ENCODE assay signal across 1 cellular context in the genomic region with DNA sequence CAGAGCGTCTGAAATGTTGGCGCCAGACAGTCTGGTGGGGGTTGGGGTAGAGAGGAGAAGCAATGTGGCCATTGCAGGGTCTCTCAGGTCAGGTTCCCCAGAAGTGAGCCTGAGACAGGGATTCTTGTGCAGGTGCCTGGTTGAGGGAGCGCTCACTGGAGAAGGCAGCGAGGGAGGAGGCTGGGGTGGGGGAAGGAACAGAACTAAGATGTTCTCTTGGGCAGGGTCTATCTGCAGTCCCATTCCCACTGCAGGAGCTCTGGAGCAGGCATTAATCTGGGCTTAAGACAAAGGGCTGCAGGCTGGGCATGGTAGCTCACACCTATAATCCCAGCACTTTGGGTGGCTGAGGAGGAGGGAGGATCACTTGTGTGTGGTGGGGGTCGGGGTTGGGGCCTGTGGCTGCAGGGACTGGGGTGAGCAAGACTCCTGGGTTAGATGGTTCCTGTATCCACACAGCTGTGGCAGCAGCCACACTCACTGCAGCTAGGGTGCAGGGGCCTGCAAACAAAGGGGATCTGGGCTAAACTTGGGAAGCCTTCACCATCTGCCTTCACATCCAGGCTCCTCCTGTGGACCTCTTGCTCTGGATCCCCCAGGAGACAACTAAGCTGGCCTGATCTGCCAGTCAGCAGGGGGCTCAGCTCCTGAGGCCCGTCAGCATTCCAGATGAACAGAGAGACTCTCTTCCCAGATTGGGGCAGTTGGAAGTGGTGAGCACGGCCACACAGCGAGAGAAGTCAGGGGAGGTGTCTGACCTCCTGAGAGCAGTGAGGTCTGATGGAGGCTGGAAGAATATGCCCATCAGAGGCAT.
TF ChIP-seq lines count a peak whose summit lies in the region.

No MANE protein-coding gene starts in this region.

TF ChIP-seq in A549, 52 proteins besides CTCF, POLR2A, EP300 and RAD21 (continued from another document):
- TF ChIP-seq, protein P1, sequence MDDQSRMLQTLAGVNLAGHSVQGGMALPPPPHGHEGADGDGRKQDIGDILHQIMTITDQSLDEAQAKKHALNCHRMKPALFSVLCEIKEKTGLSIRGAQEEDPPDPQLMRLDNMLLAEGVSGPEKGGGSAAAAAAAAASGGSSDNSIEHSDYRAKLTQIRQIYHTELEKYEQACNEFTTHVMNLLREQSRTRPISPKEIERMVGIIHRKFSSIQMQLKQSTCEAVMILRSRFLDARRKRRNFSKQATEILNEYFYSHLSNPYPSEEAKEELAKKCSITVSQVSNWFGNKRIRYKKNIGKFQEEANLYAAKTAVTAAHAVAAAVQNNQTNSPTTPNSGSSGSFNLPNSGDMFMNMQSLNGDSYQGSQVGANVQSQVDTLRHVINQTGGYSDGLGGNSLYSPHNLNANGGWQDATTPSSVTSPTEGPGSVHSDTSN (IDR thresholded peaks at IDR 0.05) = no peak
- TF ChIP-seq SREBF2 (IDR thresholded peaks at IDR 0.05) (no peak), NFE2L2 (conservative IDR thresholded peaks at IDR 0.05; ENCODE audit: low read length) (no peak), BHLHE40 (IDR thresholded peaks at IDR 0.05; ENCODE audit: low read depth, low read length) (no peak), CBX2 (IDR thresholded peaks at IDR 0.05; ENCODE audit: borderline replicate concordance, low read depth) (no peak), MYC (IDR thresholded peaks at IDR 0.05; ENCODE audit: borderline replicate concordance, low read length) (no peak), CBX8 (IDR thresholded peaks at IDR 0.05) (no peak), NPAS2 (CRISPR knock-in tag; IDR thresholded peaks at IDR 0.05; ENCODE audit: borderline replicate concordance) (no peak), HDAC2 (IDR thresholded peaks at IDR 0.05) (no peak), GATA3 (IDR thresholded peaks at IDR 0.05; ENCODE audit: borderline replicate concordance) (no peak)
- TF ChIP-seq, protein P2, sequence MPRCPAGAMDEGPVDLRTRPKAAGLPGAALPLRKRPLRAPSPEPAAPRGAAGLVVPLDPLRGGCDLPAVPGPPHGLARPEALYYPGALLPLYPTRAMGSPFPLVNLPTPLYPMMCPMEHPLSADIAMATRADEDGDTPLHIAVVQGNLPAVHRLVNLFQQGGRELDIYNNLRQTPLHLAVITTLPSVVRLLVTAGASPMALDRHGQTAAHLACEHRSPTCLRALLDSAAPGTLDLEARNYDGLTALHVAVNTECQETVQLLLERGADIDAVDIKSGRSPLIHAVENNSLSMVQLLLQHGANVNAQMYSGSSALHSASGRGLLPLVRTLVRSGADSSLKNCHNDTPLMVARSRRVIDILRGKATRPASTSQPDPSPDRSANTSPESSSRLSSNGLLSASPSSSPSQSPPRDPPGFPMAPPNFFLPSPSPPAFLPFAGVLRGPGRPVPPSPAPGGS (IDR thresholded peaks at IDR 0.05) = no peak
- TF ChIP-seq, protein P3, sequence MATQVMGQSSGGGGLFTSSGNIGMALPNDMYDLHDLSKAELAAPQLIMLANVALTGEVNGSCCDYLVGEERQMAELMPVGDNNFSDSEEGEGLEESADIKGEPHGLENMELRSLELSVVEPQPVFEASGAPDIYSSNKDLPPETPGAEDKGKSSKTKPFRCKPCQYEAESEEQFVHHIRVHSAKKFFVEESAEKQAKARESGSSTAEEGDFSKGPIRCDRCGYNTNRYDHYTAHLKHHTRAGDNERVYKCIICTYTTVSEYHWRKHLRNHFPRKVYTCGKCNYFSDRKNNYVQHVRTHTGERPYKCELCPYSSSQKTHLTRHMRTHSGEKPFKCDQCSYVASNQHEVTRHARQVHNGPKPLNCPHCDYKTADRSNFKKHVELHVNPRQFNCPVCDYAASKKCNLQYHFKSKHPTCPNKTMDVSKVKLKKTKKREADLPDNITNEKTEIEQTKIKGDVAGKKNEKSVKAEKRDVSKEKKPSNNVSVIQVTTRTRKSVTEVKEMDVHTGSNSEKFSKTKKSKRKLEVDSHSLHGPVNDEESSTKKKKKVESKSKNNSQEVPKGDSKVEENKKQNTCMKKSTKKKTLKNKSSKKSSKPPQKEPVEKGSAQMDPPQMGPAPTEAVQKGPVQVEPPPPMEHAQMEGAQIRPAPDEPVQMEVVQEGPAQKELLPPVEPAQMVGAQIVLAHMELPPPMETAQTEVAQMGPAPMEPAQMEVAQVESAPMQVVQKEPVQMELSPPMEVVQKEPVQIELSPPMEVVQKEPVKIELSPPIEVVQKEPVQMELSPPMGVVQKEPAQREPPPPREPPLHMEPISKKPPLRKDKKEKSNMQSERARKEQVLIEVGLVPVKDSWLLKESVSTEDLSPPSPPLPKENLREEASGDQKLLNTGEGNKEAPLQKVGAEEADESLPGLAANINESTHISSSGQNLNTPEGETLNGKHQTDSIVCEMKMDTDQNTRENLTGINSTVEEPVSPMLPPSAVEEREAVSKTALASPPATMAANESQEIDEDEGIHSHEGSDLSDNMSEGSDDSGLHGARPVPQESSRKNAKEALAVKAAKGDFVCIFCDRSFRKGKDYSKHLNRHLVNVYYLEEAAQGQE (IDR thresholded peaks at IDR 0.05) = no peak
TF ChIP-seq in A549: peak in this region for 0.
